22 cellular contexts compared by ENCODE assay signal in genomic region chr5:28164568-28164967, GRCh38.
"Had no signal": no experiment of that assay in that cellular context is flagged by ENCODE, and none has a peak within 500 bp of the region (broad histone marks: within the 10 kb centered on the region; RNA-seq: fewer than 3 reads in every experiment).

No MANE protein-coding gene starts in this region.

- ATAC-seq: gastrocnemius medialis, heart left ventricle had no signal

- H3K36me3 Mint-ChIP-seq: activated CD4-positive, alpha-beta memory T cell treated with anti-CD3 and anti-CD28 coated beads for 36 hours; activated naive CD8-positive, alpha-beta T cell had no signal

- H3K4me3 Mint-ChIP-seq: activated B cell treated with CpG ODN at 0.5 μM for 24 hours; activated CD4-positive, alpha-beta memory T cell treated with anti-CD3 and anti-CD28 coated beads for 36 hours; activated naive CD8-positive, alpha-beta T cell; activated T-helper 1 cell treated with anti-CD3 and anti-CD28 coated beads, Interleukin-12 subunit alpha, Interleukin-12 subunit beta, Interleukin-2, Interleukin-4 antibody, amounts not matched to agents 30 ng/mL and 10 ng/mL and 1 ng/mL, durations not matched to agents 14 hours and 24 hours and 36 hours; neural crest cell had no signal

- H3K27ac Mint-ChIP-seq: activated B cell treated with CpG ODN at 0.5 μM for 24 hours; activated CD4-positive, alpha-beta memory T cell treated with anti-CD3 and anti-CD28 coated beads for 36 hours; activated naive CD8-positive, alpha-beta T cell; activated T-helper 1 cell treated with anti-CD3 and anti-CD28 coated beads, Interleukin-12 subunit alpha, Interleukin-12 subunit beta, Interleukin-2, Interleukin-4 antibody, amounts not matched to agents 30 ng/mL and 10 ng/mL and 1 ng/mL, durations not matched to agents 14 hours and 24 hours and 36 hours had no signal

- H3K4me1 ChIP-seq: gastrocnemius medialis, heart left ventricle, left ventricle myocardium inferior, prostate gland, right atrium auricular region, stomach, testis, upper lobe of left lung had no signal

- H3K4me3 ChIP-seq: gastrocnemius medialis, heart left ventricle, left ventricle myocardium inferior, prostate gland, right atrium auricular region, stomach, testis, upper lobe of left lung had no signal

- H3K36me3 ChIP-seq: gastrocnemius medialis, heart left ventricle, left ventricle myocardium inferior, prostate gland, right atrium auricular region, stomach, upper lobe of left lung had no signal

- H3K27me3 Mint-ChIP-seq: activated B cell treated with CpG ODN at 0.5 μM for 24 hours; activated CD4-positive, alpha-beta memory T cell treated with anti-CD3 and anti-CD28 coated beads for 36 hours; activated naive CD8-positive, alpha-beta T cell had no signal

- H3K4me1 Mint-ChIP-seq: activated B cell treated with CpG ODN at 0.5 μM for 24 hours had no signal

- H3K27me3 ChIP-seq: gastrocnemius medialis, heart left ventricle, right atrium auricular region, stomach, testis, upper lobe of left lung had no signal

- DNase-seq: activated B cell treated with CpG ODN at 0.5 μM for 24 hours; activated CD4-positive, alpha-beta memory T cell treated with anti-CD3 and anti-CD28 coated beads for 36 hours; activated CD4-positive, alpha-beta T cell treated with anti-CD3 and anti-CD28 coated beads for 4 hours; activated gamma-delta T cell treated with Interleukin-2 at 50 U/mL for 16 hours; activated T-cell treated with anti-CD3 and anti-CD28 coated beads for 4 hours; cerebellar nuclear complex; cortex of kidney; gastrocnemius medialis; heart left ventricle; left ventricle myocardium inferior; mammary epithelial cell; stimulated activated CD4-positive, alpha-beta T cell treated with anti-CD3 and anti-CD28 coated beads, Interleukin-15, amount 100 ng/mL, for 24 hours; stimulated activated CD4-positive, alpha-beta T cell treated with anti-CD3 and anti-CD28 coated beads, Interleukin-2, amount 100 ng/mL, for 48 hours; stomach; testis; upper lobe of left lung had no signal

- FAIRE-seq: bronchial epithelial cell had no signal

- H3K9me3 ChIP-seq: gastrocnemius medialis, prostate gland, right atrium auricular region, testis, upper lobe of left lung had no signal

- H3K27ac ChIP-seq: gastrocnemius medialis, heart left ventricle, left ventricle myocardium inferior, prostate gland, right atrium auricular region, stomach, testis, upper lobe of left lung had no signal
